Comparison of ENCODE assay signal across 1 cellular context in genomic region chr4:4855293-4856070, GRCh38.
TF ChIP-seq lines count a peak whose summit lies in the region.

No MANE protein-coding gene starts in this region.

TF ChIP-seq in H1, 55 proteins besides CTCF, POLR2A, EP300 and RAD21:
- TF ChIP-seq CBX8 (IDR thresholded peaks at IDR 0.05; ENCODE audit: borderline replicate concordance, low read depth, low read length) (0 out of 2 replicates have a peak, but pooled peaks have one; percentile 4), SIRT6 (IDR thresholded peaks at IDR 0.05; ENCODE audit: low read length) (no peak), CBX5 (IDR thresholded peaks at IDR 0.05; ENCODE audit: low read depth, low read length) (no peak), RNF2 (IDR thresholded peaks at IDR 0.05; ENCODE audit: borderline replicate concordance, low read depth, low read length, missing control alignments, poor library complexity, severe bottlenecking) (peak; percentile 49), TCF12 (IDR thresholded peaks at IDR 0.05; ENCODE audit: low read depth, low read length) (no peak), SUZ12 (IDR thresholded peaks at IDR 0.05; ENCODE audit: low read length) (peak; percentile 62), SAP30 (IDR thresholded peaks at IDR 0.05; ENCODE audit: insufficient read depth, insufficient replicate concordance, low read length) (no peak), EZH2 (IDR thresholded peaks at IDR 0.05; ENCODE audit: low read depth, low read length, severe bottlenecking) (peak; percentile 55)
